Comparison of ENCODE assay signal across 16 cellular contexts in genomic region chr6:68891419-68891818, GRCh38.
DNase-seq lines count a peak whose midpoint lies in the region; FAIRE-seq and TF ChIP-seq lines count a peak whose summit lies in the region.
"Had no signal": no experiment of that assay in that cellular context is flagged by ENCODE, and none has a peak within 500 bp of the region (broad histone marks: within the 10 kb centered on the region; RNA-seq: fewer than 3 reads in every experiment).

No MANE protein-coding gene starts in this region.

- POLR2A ChIA-PET in GM10248 (lab: Yijun Ruan, JAX), result no interaction called here

- H3K36me3 Mint-ChIP-seq in astrocyte (ENCODE audit: low read depth, unreplicated experiment), result no peaks in the 10 kb centered on the region

- H3K79me2 ChIP-seq in astrocyte (ENCODE audit: insufficient read depth, low read length), result no peaks in the 10 kb centered on the region

- H3K4me3 Mint-ChIP-seq in astrocyte (ENCODE audit: unreplicated experiment), result no peak overlapping the region

- DNase-seq in HPDE6-E6E7 (ENCODE audit: extremely low spot score) (peak; percentile 1), astrocyte (ENCODE audit: low read depth) (peak; percentile 22), foreskin fibroblast (peak; percentile 12 to 52), retinal pigment epithelial cell (ENCODE audit: low read depth) (peak; percentile 62), HAP-1 (ENCODE audit: low spot score in 2 of 2) (no peak), HK-2 (ENCODE audit: unreplicated experiment) (no peak), GM10248 (ENCODE audit: extremely low spot score) (no peak)
- DNase-seq: C1 segment of cervical spinal cord, H7, NCI-H1105 treated with DMSO at 0.1 percent for 48 hours, NCI-H187, NCI-H2171, NCI-H446, NCI-H69 had no signal

- no peaks in the 10 kb centered on the region for H3K9me3 ChIP-seq in astrocyte (ENCODE audit: insufficient read depth, low read depth, low read length)
- no peaks in the 10 kb centered on the region for H3K9me3 ChIP-seq in HAP-1
- H3K9me3 ChIP-seq: A549, SJSA1 had no signal

- H3K27me3 Mint-ChIP-seq in astrocyte (ENCODE audit: low read depth, unreplicated experiment), result no peaks in the 10 kb centered on the region

- H3K9ac ChIP-seq in astrocyte (ENCODE audit: low read length), result no peak overlapping the region

- H3K4me1 Mint-ChIP-seq in astrocyte (ENCODE audit: low read depth, unreplicated experiment), result no peaks in the 10 kb centered on the region

- TF ChIP-seq CTCF in astrocyte (IDR thresholded peaks at IDR 0.05; ENCODE audit: insufficient read depth, low read depth, low read length) (no peak), foreskin fibroblast (IDR thresholded peaks at IDR 0.05; ENCODE audit: low read depth, low read length) (no peak), retinal pigment epithelial cell (conservative IDR thresholded peaks at IDR 0.05; ENCODE audit: low read depth, low read length) (no peak), GM10248 (IDR thresholded peaks at IDR 0.05; ENCODE audit: control extremely low read depth, extremely low read depth, low read depth, missing control alignments) (no peak)

- H3K4me1 ChIP-seq in astrocyte (ENCODE audit: insufficient read depth, low read length), result no peaks in the 10 kb centered on the region
- H3K4me1 ChIP-seq in HAP-1, result no peaks in the 10 kb centered on the region; the same call in 1 of the 2 replicates
- H3K4me1 ChIP-seq: A549, SJSA1 had no signal

- H3K27me3 ChIP-seq in astrocyte (ENCODE audit: insufficient read depth, low read length), result no peaks in the 10 kb centered on the region
- H3K27me3 ChIP-seq in HAP-1 (ENCODE audit: low read depth), result no peaks in the 10 kb centered on the region
- H3K27me3 ChIP-seq: SJSA1 had no signal

- H4K20me1 ChIP-seq in astrocyte (ENCODE audit: insufficient read depth, low read length), result no peaks in the 10 kb centered on the region

- H3K4me3 ChIP-seq in astrocyte (ENCODE audit: insufficient read depth, low read depth, low read length) (no peak overlapping the region), foreskin fibroblast (ENCODE audit: low read depth in 1 of 2, low read length in 2 of 2) (no peak overlapping the region), retinal pigment epithelial cell (ENCODE audit: low read length) (no peak overlapping the region), HAP-1 (no peak overlapping the region)
- H3K4me3 ChIP-seq: A549, SJSA1 had no signal

- no peak for FAIRE-seq in astrocyte (lab: Jason Lieb, UNC)
- FAIRE-seq: A549 had no signal

- CTCF ChIA-PET in GM10248 (lab: Yijun Ruan, JAX), result no interaction called here

- H3K27ac Mint-ChIP-seq in astrocyte (ENCODE audit: unreplicated experiment), result no peak overlapping the region

- H3K36me3 ChIP-seq in astrocyte (ENCODE audit: insufficient read depth, low read length) (no peaks in the 10 kb centered on the region), HAP-1 (replicated peaks) (no peaks in the 10 kb centered on the region)
- H3K36me3 ChIP-seq: SJSA1 had no signal

- no peak overlapping the region for H3K27ac ChIP-seq in astrocyte (ENCODE audit: low read depth, low read length)
- H3K27ac ChIP-seq: A549, SJSA1 had no signal

- in situ Hi-C loops in HAP-1 (cut with MboI; ENCODE audit: low sequenced_read_pairs), result no loop called here

- peaks cover 2% of the 10 kb centered on the region for H3K9me3 Mint-ChIP-seq in astrocyte (ENCODE audit: unreplicated experiment)

- H3K4me2 ChIP-seq in astrocyte (ENCODE audit: low read length), result no peak overlapping the region
- H3K4me2 ChIP-seq: A549 had no signal

- no peak overlapping the region for H2AFZ ChIP-seq in astrocyte (ENCODE audit: low read depth, low read length)

Comparison
In these comparisons a context has a peak if more than half of its experiments do, and no peak if none do; other contexts are left out.
1. DNase-seq: peak in HPDE6-E6E7 (single experiment), astrocyte (single experiment), foreskin fibroblast (2 of 2) and retinal pigment epithelial cell (single experiment); none in HAP-1 (0 of 2), HK-2 (single experiment) and GM10248 (single experiment).